Comparison of ENCODE assay signal across 14 cellular contexts in the genomic region with DNA sequence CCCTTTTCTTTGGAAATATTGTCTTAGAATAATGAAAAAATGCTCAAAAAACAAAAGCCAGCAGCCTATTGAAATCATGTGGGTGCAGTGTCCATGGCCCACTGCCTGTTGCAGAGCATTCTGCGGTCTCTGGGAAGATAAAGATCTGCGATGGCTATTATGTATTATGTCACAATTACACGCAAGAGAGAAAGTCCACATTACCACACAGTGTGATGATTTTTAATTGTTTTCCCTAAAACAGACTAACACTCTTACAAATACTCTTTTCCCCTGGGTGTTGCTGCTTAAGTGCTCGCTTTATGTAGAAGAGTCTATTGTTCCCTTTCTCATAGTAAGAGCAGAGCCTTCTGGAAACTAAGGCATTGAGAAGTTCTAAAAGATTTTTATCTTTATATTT. TPM values are rescaled to one million over a fixed set of nuclear protein-coding genes. Genes with fewer than 3 reads are reported as not detected.
DNase-seq lines count a peak whose midpoint lies in the region; ATAC-seq, FAIRE-seq and TF ChIP-seq lines count a peak whose summit lies in the region.
"Had no signal": no experiment of that assay in that cellular context is flagged by ENCODE, and none has a peak within 500 bp of the region (broad histone marks: within the 10 kb centered on the region; RNA-seq: fewer than 3 reads in every experiment).

No MANE protein-coding gene starts in this region.

- no peak overlapping the region for H3K9ac ChIP-seq in K562 (ENCODE audit: insufficient read depth in 1 of 2, low read depth in 2 of 2, low read length in 2 of 2)
- H3K9ac ChIP-seq: GM23248 had no signal

- H2AFZ ChIP-seq in K562 (ENCODE audit: low read depth, low read length) = no peak overlapping the region
- H2AFZ ChIP-seq: GM23248 had no signal

- no peak for TF ChIP-seq RAD21 in K562 (CRISPR knock-in tag; conservative IDR thresholded peaks at IDR 0.05 in 1 of 2, IDR thresholded peaks at IDR 0.05 in 1 of 2)

- H3K4me2 ChIP-seq in K562 (ENCODE audit: insufficient read depth, low read length) = no peak overlapping the region

- no peaks in the 10 kb centered on the region for H3K9me1 ChIP-seq in K562 (ENCODE audit: control insufficient read depth, insufficient read depth, low read length)

- no peaks in the 10 kb centered on the region for H3K36me3 ChIP-seq in K562 (ENCODE audit: control insufficient read depth, insufficient read depth, low read length)

- H3K79me2 ChIP-seq in K562 (ENCODE audit: control insufficient read depth, insufficient read depth, low read length) = no peaks in the 10 kb centered on the region

- POLR2A ChIA-PET in K562 (lab: Yijun Ruan, JAX) = no interaction called here

- no peak for TF ChIP-seq EP300 in K562 (IDR thresholded peaks at IDR 0.05; ENCODE audit: low read length)

- BruUV-seq in K562 (replicated peaks; lab: Mats Ljungman, UMichigan) = no TSS peak

- no peak for TF ChIP-seq CTCF in K562 (IDR thresholded peaks at IDR 0.05 in 2 of 3, conservative IDR thresholded peaks at IDR 0.05 in 1 of 3; ENCODE audit: insufficient read depth in 2 of 3, low read depth in 1 of 3, low read length in 3 of 3)

- H4K20me1 ChIP-seq in K562 (replicated peaks; ENCODE audit: control insufficient read depth, insufficient read depth, low read length) = no peaks in the 10 kb centered on the region

- TF ChIP-seq POLR2A in K562 (conservative IDR thresholded peaks at IDR 0.05) = no peak

- in situ Hi-C loops in K562 (cut with MboI) = loop anchor here (25.0 kb wide), 1 partner anchor 360 kb away; no protein-coding TSS in a partner anchor

- ATAC-seq in K562 (no peak), GM19452 (IDR thresholded peaks at IDR 0.05; ENCODE audit: unreplicated experiment) (no peak)
- ATAC-seq: PC-3 had no signal

- WGBS in K562 (ENCODE audit: insufficient coverage, low coverage, missing lambda C conversion rate) = 10% methylated on average over 4 of the region's 4 CpGs

- H3K27me3 ChIP-seq in K562 (ENCODE audit: control insufficient read depth in 2 of 2, insufficient read depth in 2 of 2, low read length in 2 of 2) = no peaks in the 10 kb centered on the region

- H3K9me3 ChIP-seq in K562 (replicated peaks; ENCODE audit: control insufficient read depth, insufficient read depth, low read depth, low read length) = no peaks in the 10 kb centered on the region

- H3K27ac ChIP-seq in K562 (ENCODE audit: extremely low read depth, low read depth, low read length) = no peak overlapping the region
- H3K27ac ChIP-seq: GM23248, HL-60 had no signal

- FAIRE-seq in K562 (lab: Jason Lieb, UNC) = no peak

- H3K4me1 ChIP-seq in K562 (replicated peaks in 1 of 2; ENCODE audit: control insufficient read depth in 2 of 2, insufficient read depth in 2 of 2, low read length in 2 of 2) = no peaks in the 10 kb centered on the region; a peak in 1 of 5 replicates

- CTCF ChIA-PET in K562 (lab: Yijun Ruan, JAX; ENCODE audit: low intra/inter-chr PET ratio) = no interaction called here

- DNase-seq in COR-L47 (lab: John Stamatoyannopoulos, UW) = peak; percentile 8
- peak; percentile 23 for DNase-seq in M059J (ENCODE audit: low read depth)
- DNase-seq in NOMO-1 treated with DMSO at 0.1 percent for 48 hours (lab: John Stamatoyannopoulos, UW; ENCODE audit: unreplicated experiment) = peak; percentile 89
- no peak for DNase-seq in K562 (ENCODE audit: extremely low read depth in 1 of 4, low spot score in 3 of 4)
- DNase-seq in activated naive CD4-positive, alpha-beta T cell treated with anti-CD3 and anti-CD28 coated beads, Interleukin-2, amount 50 U/mL, for 16 hours = no peak
- DNase-seq in NAMALWA (ENCODE audit: low spot score) = no peak
- DNase-seq: DMS153, GM23248, NCI-H1436, NCI-H2029 treated with DMSO at 0.1 percent for 48 hours, NCI-H82, PC-3 had no signal

- H3K4me3 ChIP-seq in K562 = no peak overlapping the region
- H3K4me3 ChIP-seq: GM23248 had no signal

- intact Hi-C loops in K562 (cut with micrococcal nuclease) = no loop called here

TF ChIP-seq in K562, 482 proteins besides CTCF, POLR2A, EP300 and RAD21:
- 0 out of 2 replicates have a peak, but pooled peaks have one; percentile 47 for TF ChIP-seq SOX6 (IDR thresholded peaks at IDR 0.05)
- TF ChIP-seq ZNF174 (CRISPR knock-in tag; IDR thresholded peaks at IDR 0.05) = no peak

RNA-seq across cellular contexts. Expression of gene SSR3, which starts 32.2 kb away (rescaled TPM):
- total RNA-seq in M059J (2014; rRNA removed; shearing (Covaris generic)) = 291 and 378 TPM in 2 replicates
- total RNA-seq in K562 (2011; cell fraction: chromatin; rRNA removed; ENCODE audit: low replicate concordance) = 161 and 194 TPM in 2 replicates
- total RNA-seq in K562 (2011; cell fraction: nucleolus; rRNA removed) = 173 and 183 TPM in 2 replicates
- 226 and 257 TPM in 2 replicates for total RNA-seq in K562 (2011; cell fraction: nucleoplasm; rRNA removed)
- total RNA-seq in K562 (2014; rRNA removed) (104 and 139 TPM in 2 replicates), K562 (2014; rRNA removed; fragmentation: Illumina TruSeq; extraction: Trizol) (330 and 368 TPM in 2 replicates), K562 (2015; rRNA removed; fragmentation: Illumina TruSeq; extraction: Trizol) (206 and 248 TPM in 2 replicates), K562 (2021) (243 and 257 TPM in 2 replicates)
- polyA plus RNA-seq in K562 (2011; rRNA removed) (354 and 388 TPM in 2 replicates), K562 (2014; fragmentation: Illumina TruSeq; extraction: Trizol) (246 and 307 TPM in 2 replicates), K562 (2014; fragmentation: Nextera tagmentation; extraction: Ambion mirVana) (100 to 1,000 TPM; 423 to 464 TPM), K562 (2014; rRNA removed) (154 and 214 TPM in 2 replicates)
- polyA plus RNA-seq in K562 (2011; cell fraction: cytosol; rRNA removed) = 155 and 228 TPM in 2 replicates
- polyA plus RNA-seq in K562 (2011; cell fraction: nucleus; rRNA removed) = 70.9 and 103 TPM in 2 replicates
- polyA plus RNA-seq in K562 (2012) = 284 and 396 TPM in 2 replicates
- 571 and 620 TPM in 2 replicates for polyA minus RNA-seq in K562 (2011; rRNA and poly(A)+ RNA removed)
- polyA minus RNA-seq in K562 (2011; cell fraction: cytosol; rRNA and poly(A)+ RNA removed) = 141 and 146 TPM in 2 replicates
- 74.0 and 143 TPM in 2 replicates for polyA minus RNA-seq in K562 (2011; cell fraction: nucleus; rRNA and poly(A)+ RNA removed)

Comparison
In these comparisons a context has a peak if more than half of its experiments do, and no peak if none do; other contexts are left out.
1. DNase-seq: peak in COR-L47 (single experiment), M059J (single experiment) and NOMO-1 treated with DMSO at 0.1 percent for 48 hours (single experiment); none in K562 (0 of 4), activated naive CD4-positive, alpha-beta T cell treated with anti-CD3 and anti-CD28 coated beads, Interleukin-2, amount 50 U/mL, for 16 hours (single experiment) and NAMALWA (single experiment).